Comparison of ENCODE assay signal across 8 cellular contexts in genomic region chr20:63978319-63979220, GRCh38. TPM values are rescaled to one million over a fixed set of nuclear protein-coding genes. Genes with fewer than 3 reads are reported as not detected.
A peak's percentile ranks its signal among the peaks of the same experiment; 100 is the strongest.
DNase-seq lines count a peak whose midpoint lies in the region; ATAC-seq and TF ChIP-seq lines count a peak whose summit lies in the region.

No MANE protein-coding gene starts in this region.

- H3K9me3 ChIP-seq in PC-9 (ENCODE audit: insufficient read depth, low read depth) (no peaks in the 10 kb centered on the region), skeletal muscle satellite cell (replicated peaks; ENCODE audit: low read length) (no peaks in the 10 kb centered on the region)

- peak overlapping the region; percentile 99 for H3K4me3 ChIP-seq in PC-9
- H3K4me3 ChIP-seq in iPS-11a (ENCODE audit: low read depth, low read length): peak overlapping the region; percentile 74
- peak overlapping the region; percentile 65 for H3K4me3 ChIP-seq in skeletal muscle satellite cell (ENCODE audit: low read length)

- peaks cover 39% of the 10 kb centered on the region for H3F3A ChIP-seq in PC-9 (ENCODE audit: insufficient read depth, low read depth)

- H3K36me3 ChIP-seq in PC-9 (ENCODE audit: low read depth) (no peaks in the 10 kb centered on the region), skeletal muscle satellite cell (ENCODE audit: insufficient read depth, low read length) (peaks cover 7% of the 10 kb centered on the region)

- H3K4me1 Mint-ChIP-seq in activated naive CD8-positive, alpha-beta T cell treated with anti-CD3 and anti-CD28 coated beads, Interleukin-2, amount 10 ng/mL, durations not matched to agents 7 days and 5 days: peaks cover 52% of the 10 kb centered on the region

- peaks cover 5% of the 10 kb centered on the region; the same call in 1 of the 2 replicates for H4K20me1 ChIP-seq in PC-9 (ENCODE audit: insufficient read depth)

- POLR2A ChIA-PET in PC-9 (lab: Charles Lee; ENCODE audit: unreplicated experiment): no interaction called here
- POLR2A ChIA-PET in activated naive CD8-positive, alpha-beta T cell treated with anti-CD3 and anti-CD28 coated beads, Interleukin-2, amount 10 ng/mL, durations not matched to agents 7 days and 5 days (lab: Charles Lee): interaction anchor here (0.6 to 3.8 kb wide), 15 partner anchors 8 to 458 kb away, joined by 3 to 142 read pairs (median 7); partner anchors contain the start of genes C20orf204, OPRL1, PPDPF and RGS19

- peaks cover 21% of the 10 kb centered on the region for H3K36me3 Mint-ChIP-seq in activated naive CD8-positive, alpha-beta T cell treated with anti-CD3 and anti-CD28 coated beads, Interleukin-2, amount 10 ng/mL, durations not matched to agents 7 days and 5 days

- peak; percentile 35 for ATAC-seq in HG03135 (IDR thresholded peaks at IDR 0.05; ENCODE audit: unreplicated experiment)
- ATAC-seq in activated naive CD8-positive, alpha-beta T cell treated with anti-CD3 and anti-CD28 coated beads, Interleukin-2, amount 10 ng/mL, durations not matched to agents 7 days and 5 days (ENCODE audit: low read depth): peak; percentile 5

- H3K9ac ChIP-seq in skeletal muscle satellite cell (ENCODE audit: low read depth, low read length): peak overlapping the region; percentile 26

- H3K4me1 ChIP-seq in PC-9 (replicated peaks; ENCODE audit: insufficient read depth) (peaks cover 17% of the 10 kb centered on the region), skeletal muscle satellite cell (ENCODE audit: control insufficient read depth, insufficient read depth, low read length) (peaks cover 35% of the 10 kb centered on the region)

- no peaks in the 10 kb centered on the region for H3K9me2 ChIP-seq in PC-9 (ENCODE audit: insufficient read depth)

- no peak for TF ChIP-seq CTCF in 22Rv1 (IDR thresholded peaks at IDR 0.05)
- no peak for TF ChIP-seq CTCF in PC-9 (conservative IDR thresholded peaks at IDR 0.05)

- peak; percentile 68 to 89 for DNase-seq in PC-9
- DNase-seq in activated naive CD8-positive, alpha-beta T cell treated with anti-CD3 and anti-CD28 coated beads, Interleukin-2, amount 10 ng/mL, durations not matched to agents 7 days and 5 days: peak; percentile 75
- DNase-seq in H4 (ENCODE audit: low spot score): no peak

- CTCF ChIA-PET in PC-9 (lab: Charles Lee): no interaction called here

- peak overlapping the region; percentile 90 for H3K27ac Mint-ChIP-seq in activated naive CD8-positive, alpha-beta T cell treated with anti-CD3 and anti-CD28 coated beads, Interleukin-2, amount 10 ng/mL, durations not matched to agents 7 days and 5 days

- H3K4me2 ChIP-seq in PC-9 (peak overlapping the region; percentile 84), skeletal muscle satellite cell (ENCODE audit: low read length) (peak overlapping the region; percentile 84)

- H3K4me3 Mint-ChIP-seq in activated naive CD8-positive, alpha-beta T cell treated with anti-CD3 and anti-CD28 coated beads, Interleukin-2, amount 10 ng/mL, durations not matched to agents 7 days and 5 days: peak overlapping the region; percentile 75

- H3K27me3 Mint-ChIP-seq in activated naive CD8-positive, alpha-beta T cell treated with anti-CD3 and anti-CD28 coated beads, Interleukin-2, amount 10 ng/mL, durations not matched to agents 7 days and 5 days: no peaks in the 10 kb centered on the region

- BruUV-seq in PC-9 (replicated peaks; lab: Mats Ljungman, UMichigan): no TSS peak

- peak overlapping the region; percentile 96 for H3K27ac ChIP-seq in 22Rv1
- 0 out of 2 replicates have a peak overlapping the region, but pooled peaks have one; percentile 31 for H3K27ac ChIP-seq in PC-9

- peak; percentile 23 for TF ChIP-seq POLR2A in GM10847 (IDR thresholded peaks at IDR 0.05; ENCODE audit: extremely low read depth, insufficient read length)

- H3K79me2 ChIP-seq in PC-9 (ENCODE audit: low read depth): peaks cover 23% of the 10 kb centered on the region

- H3K9me3 Mint-ChIP-seq in activated naive CD8-positive, alpha-beta T cell treated with anti-CD3 and anti-CD28 coated beads, Interleukin-2, amount 10 ng/mL, durations not matched to agents 7 days and 5 days: no peaks in the 10 kb centered on the region

- H3K27me3 ChIP-seq in PC-9 (ENCODE audit: insufficient read depth, low read depth) (no peaks in the 10 kb centered on the region), skeletal muscle satellite cell (ENCODE audit: control insufficient read depth, insufficient read depth, low read length) (no peaks in the 10 kb centered on the region)

- intact Hi-C loops in PC-9 (cut with micrococcal nuclease; ENCODE audit: unreplicated experiment): loop anchor here (1.0 kb wide), 1 partner anchor 350 kb away; no protein-coding TSS in a partner anchor

- peak overlapping the region; percentile 93 for H2AFZ ChIP-seq in PC-9

RNA-seq across cellular contexts. Expression of gene SAMD10, which starts 0.9 kb away (rescaled TPM):
- total RNA-seq in PC-9 (2021): 14.4 and 18.7 TPM in 2 replicates
- total RNA-seq in activated naive CD8-positive, alpha-beta T cell treated with anti-CD3 and anti-CD28 coated beads, Interleukin-2, amount 10 ng/mL, durations not matched to agents 7 days and 5 days: 10 to 100 TPM; 16.2 to 18.8 TPM
- 0.76 and 1.5 TPM in 2 replicates for total RNA-seq in skeletal muscle satellite cell (2012; rRNA removed)
- total RNA-seq in H4 (2014; rRNA removed; shearing (Covaris generic)): not detected in 2 replicates

RNA-seq across cellular contexts. Expression of gene PRPF6, which starts 2.4 kb away (rescaled TPM):
- total RNA-seq in PC-9 (2021): 103 and 111 TPM in 2 replicates
- 10 to 100 TPM; 76.7 to 78.4 TPM for total RNA-seq in activated naive CD8-positive, alpha-beta T cell treated with anti-CD3 and anti-CD28 coated beads, Interleukin-2, amount 10 ng/mL, durations not matched to agents 7 days and 5 days
- 52.7 and 54.6 TPM in 2 replicates for total RNA-seq in skeletal muscle satellite cell (2012; rRNA removed)
- total RNA-seq in H4 (2014; rRNA removed; shearing (Covaris generic)): 35.9 and 36.5 TPM in 2 replicates

RNA-seq across cellular contexts. Expression of gene ZNF512B, which starts 8.8 kb away (rescaled TPM):
- 24.3 and 28.1 TPM in 2 replicates for total RNA-seq in PC-9 (2021)
- total RNA-seq in activated naive CD8-positive, alpha-beta T cell treated with anti-CD3 and anti-CD28 coated beads, Interleukin-2, amount 10 ng/mL, durations not matched to agents 7 days and 5 days: 10 to 100 TPM; 15.4 TPM
- 7.1 and 9.6 TPM in 2 replicates for total RNA-seq in skeletal muscle satellite cell (2012; rRNA removed)
- 2.2 and 4.4 TPM in 2 replicates for total RNA-seq in H4 (2014; rRNA removed; shearing (Covaris generic))

RNA-seq across cellular contexts. Expression of gene UCKL1, which starts 22.4 kb away (rescaled TPM):
- 51.7 and 55.1 TPM in 2 replicates for total RNA-seq in PC-9 (2021)
- total RNA-seq in activated naive CD8-positive, alpha-beta T cell treated with anti-CD3 and anti-CD28 coated beads, Interleukin-2, amount 10 ng/mL, durations not matched to agents 7 days and 5 days: 10 to 100 TPM; 45.0 to 48.4 TPM
- total RNA-seq in skeletal muscle satellite cell (2012; rRNA removed): 16.5 and 16.6 TPM in 2 replicates
- 14.1 and 16.1 TPM in 2 replicates for total RNA-seq in H4 (2014; rRNA removed; shearing (Covaris generic))

RNA-seq across cellular contexts. Expression of gene C20orf204, which starts 57.4 kb away (rescaled TPM):
- total RNA-seq in PC-9 (2021): 3.8 and 6.4 TPM in 2 replicates
- 1 to 10 TPM; 9.7 to 9.8 TPM for total RNA-seq in activated naive CD8-positive, alpha-beta T cell treated with anti-CD3 and anti-CD28 coated beads, Interleukin-2, amount 10 ng/mL, durations not matched to agents 7 days and 5 days
- total RNA-seq in skeletal muscle satellite cell (2012; rRNA removed): 0.51 and 0.87 TPM in 2 replicates
- 0.08 TPM in 1 of 2 replicates, not detected in the other for total RNA-seq in H4 (2014; rRNA removed; shearing (Covaris generic))

Comparison
In these comparisons a context has a peak if more than half of its experiments do, and no peak if none do; other contexts are left out.
1. RNA of gene SAMD10, which starts 0.9 kb away (total RNA-seq): 16.2 to 18.8 TPM in activated naive CD8-positive, alpha-beta T cell treated with anti-CD3 and anti-CD28 coated beads, Interleukin-2, amount 10 ng/mL, durations not matched to agents 7 days and 5 days and 14.4 to 18.7 TPM in PC-9; not detected in H4; every median in the first group is over 10 times any median in the second.
2. Peak in every context shown above with its lines, with median percentiles within 50 percentile points of each other: H3K4me3 ChIP-seq.